ENCODE assay signal across 1 cellular context in genomic region chr7:54773472-54774399, GRCh38.
A peak's percentile ranks its signal among the peaks of the same experiment; 100 is the strongest.
TF ChIP-seq lines count a peak whose summit lies in the region.

No MANE protein-coding gene starts in this region.

TF ChIP-seq in HepG2, 621 proteins besides CTCF, POLR2A, EP300 and RAD21 (continued from another document and continues in another):
- TF ChIP-seq BCL3 (CRISPR knock-in tag; IDR thresholded peaks at IDR 0.05) (0 out of 2 replicates have a peak, but pooled peaks have one; percentile 29), ZHX2 (IDR thresholded peaks at IDR 0.05; ENCODE audit: low read depth) (no peak), ZHX2 (CRISPR knock-in tag; IDR thresholded peaks at IDR 0.05; ENCODE audit: borderline replicate concordance) (no peak), TP53 (CRISPR knock-in tag; conservative IDR thresholded peaks at IDR 0.05) (no peak), HINFP (CRISPR knock-in tag; IDR thresholded peaks at IDR 0.05; ENCODE audit: low read depth) (peak; percentile 66; the same call in 1 of the 2 replicates), RARA (CRISPR knock-in tag; IDR thresholded peaks at IDR 0.05) (no peak), ZGPAT (CRISPR knock-in tag; IDR thresholded peaks at IDR 0.05) (0 out of 2 replicates have a peak, but pooled peaks have one; percentile 36), ZNF614 (CRISPR knock-in tag; IDR thresholded peaks at IDR 0.05; ENCODE audit: borderline replicate concordance) (peak; percentile 62; the same call in 1 of the 2 replicates), TFDP1 (CRISPR knock-in tag; IDR thresholded peaks at IDR 0.05; ENCODE audit: borderline replicate concordance) (peak; percentile 98), ZSCAN25 (CRISPR knock-in tag; IDR thresholded peaks at IDR 0.05) (0 out of 2 replicates have a peak, but pooled peaks have one; percentile 27), HIVEP1 (CRISPR knock-in tag; IDR thresholded peaks at IDR 0.05) (no peak), ZNF512B (CRISPR knock-in tag; IDR thresholded peaks at IDR 0.05; ENCODE audit: borderline replicate concordance) (peak; percentile 48; the same call in 1 of the 2 replicates), ZNF720 (CRISPR knock-in tag; IDR thresholded peaks at IDR 0.05) (no peak), STAG1 (CRISPR knock-in tag; IDR thresholded peaks at IDR 0.05) (peak; percentile 96), ZNF580 (CRISPR knock-in tag; IDR thresholded peaks at IDR 0.05; ENCODE audit: borderline replicate concordance, low read depth) (peak; percentile 53; the same call in 1 of the 2 replicates), ZNF761 (CRISPR knock-in tag; conservative IDR thresholded peaks at IDR 0.05) (0 out of 2 replicates have a peak, but pooled peaks have one; percentile 56), MZF1 (CRISPR knock-in tag; IDR thresholded peaks at IDR 0.05; ENCODE audit: borderline replicate concordance) (no peak), MIER2 (CRISPR knock-in tag; IDR thresholded peaks at IDR 0.05) (0 out of 2 replicates have a peak, but pooled peaks have one; percentile 18), ZNF562 (CRISPR knock-in tag; IDR thresholded peaks at IDR 0.05; ENCODE audit: borderline replicate concordance) (no peak), THAP8 (CRISPR knock-in tag; IDR thresholded peaks at IDR 0.05; ENCODE audit: borderline replicate concordance) (no peak), ZNF724P (CRISPR knock-in tag; IDR thresholded peaks at IDR 0.05; ENCODE audit: borderline replicate concordance) (no peak), ZNF788 (CRISPR knock-in tag; IDR thresholded peaks at IDR 0.05; ENCODE audit: borderline replicate concordance) (peak; percentile 46; the same call in 1 of the 2 replicates), SSRP1 (CRISPR knock-in tag; IDR thresholded peaks at IDR 0.05) (0 out of 2 replicates have a peak, but pooled peaks have one; percentile 47), JUN (CRISPR knock-in tag; IDR thresholded peaks at IDR 0.05) (0 out of 2 replicates have a peak, but pooled peaks have one; percentile 40), BORCS8-MEF2B (CRISPR knock-in tag; IDR thresholded peaks at IDR 0.05) (peak; percentile 55; the same call in 1 of the 2 replicates), CEBPZ (IDR thresholded peaks at IDR 0.05; ENCODE audit: low read length) (no peak), MEF2D (CRISPR knock-in tag; IDR thresholded peaks at IDR 0.05) (0 out of 2 replicates have a peak, but pooled peaks have one; percentile 44), NFATC3 (CRISPR knock-in tag; IDR thresholded peaks at IDR 0.05) (peak; percentile 50; the same call in 1 of the 2 replicates), ZNF543 (CRISPR knock-in tag; IDR thresholded peaks at IDR 0.05) (no peak), THRA (CRISPR knock-in tag; IDR thresholded peaks at IDR 0.05; ENCODE audit: borderline replicate concordance) (0 out of 2 replicates have a peak, but pooled peaks have one; percentile 40), HNRNPH1 (optimal IDR thresholded peaks at IDR 0.05; ENCODE audit: low read depth, low read length) (no peak), NCOA2 (CRISPR knock-in tag; IDR thresholded peaks at IDR 0.05) (no peak), ZNF44 (CRISPR knock-in tag; IDR thresholded peaks at IDR 0.05) (0 out of 2 replicates have a peak, but pooled peaks have one; percentile 40), BATF2 (CRISPR knock-in tag; IDR thresholded peaks at IDR 0.05) (no peak), AHR (CRISPR knock-in tag; IDR thresholded peaks at IDR 0.05) (0 out of 2 replicates have a peak, but pooled peaks have one; percentile 46), ZNF232 (CRISPR knock-in tag; IDR thresholded peaks at IDR 0.05; ENCODE audit: borderline replicate concordance) (no peak), TEAD3 (CRISPR knock-in tag; optimal IDR thresholded peaks at IDR 0.05; ENCODE audit: borderline replicate concordance) (peak; percentile 39)
